ENCODE assay signal across 1 cellular context in the genomic region with DNA sequence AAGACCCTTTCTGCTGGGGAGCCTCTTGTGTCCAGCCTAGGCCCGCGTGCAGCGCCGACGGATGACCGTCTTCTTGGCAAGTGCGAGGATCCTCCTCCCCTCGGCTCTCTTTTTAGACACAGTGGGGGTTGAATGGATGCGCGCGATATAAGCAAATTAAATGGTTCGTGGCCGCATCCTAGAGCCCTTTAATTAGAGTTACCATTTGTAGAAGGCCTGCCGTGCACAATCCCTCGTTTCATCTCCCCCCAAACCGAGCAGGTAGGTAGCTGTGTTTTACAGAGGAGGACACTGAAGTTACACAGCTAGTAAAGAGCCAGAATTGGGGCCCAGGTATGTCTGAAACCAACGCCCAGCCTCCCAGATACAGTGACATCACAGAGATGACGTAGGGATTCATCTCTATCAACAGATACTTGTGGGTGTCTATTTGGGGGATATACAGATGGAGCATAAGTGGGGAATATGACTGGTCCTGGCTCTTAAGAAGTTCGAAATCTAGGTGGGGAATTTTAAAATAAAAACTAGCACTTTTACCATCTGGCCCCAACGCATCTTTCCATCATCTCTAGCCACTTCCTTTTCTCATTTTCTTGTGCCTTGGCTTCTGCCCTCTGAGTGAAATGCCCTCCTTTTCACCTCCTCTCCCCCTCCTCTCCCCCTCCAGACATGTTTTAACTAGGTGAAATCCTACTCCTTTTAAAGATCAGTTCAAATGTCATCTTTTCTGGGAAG.
A peak's percentile ranks its signal among the peaks of the same experiment; 100 is the strongest.
TF ChIP-seq lines count a peak whose summit lies in the region.

No MANE protein-coding gene starts in this region.

TF ChIP-seq in HepG2, 621 proteins besides CTCF, POLR2A, EP300 and RAD21:
- TF ChIP-seq MTF2 (CRISPR knock-in tag; IDR thresholded peaks at IDR 0.05; ENCODE audit: borderline replicate concordance) (no peak), CREB1 (IDR thresholded peaks at IDR 0.05) (peak; percentile 61; the same call in 1 of the 2 replicates), CREB1 (CRISPR knock-in tag; IDR thresholded peaks at IDR 0.05) (no peak), GATAD1 (CRISPR knock-in tag; IDR thresholded peaks at IDR 0.05) (no peak), SP2 (CRISPR knock-in tag; IDR thresholded peaks at IDR 0.05) (no peak), RXRB (CRISPR knock-in tag; IDR thresholded peaks at IDR 0.05; ENCODE audit: borderline replicate concordance) (0 out of 2 replicates have a peak, but pooled peaks have one; percentile 0), ZNF501 (CRISPR knock-in tag; IDR thresholded peaks at IDR 0.05) (0 out of 2 replicates have a peak, but pooled peaks have one; percentile 7), ZNF510 (CRISPR knock-in tag; IDR thresholded peaks at IDR 0.05; ENCODE audit: low read depth) (no peak), ZNF687 (CRISPR knock-in tag; IDR thresholded peaks at IDR 0.05) (peak; percentile 42; the same call in 1 of the 2 replicates), TRAFD1 (CRISPR knock-in tag; IDR thresholded peaks at IDR 0.05; ENCODE audit: borderline replicate concordance) (0 out of 2 replicates have a peak, but pooled peaks have one; percentile 44), FOXO1 (CRISPR knock-in tag; IDR thresholded peaks at IDR 0.05) (no peak), ZNF768 (CRISPR knock-in tag; IDR thresholded peaks at IDR 0.05) (no peak), ZNF674 (CRISPR knock-in tag; IDR thresholded peaks at IDR 0.05; ENCODE audit: low read depth) (0 out of 2 replicates have a peak, but pooled peaks have one; percentile 35), ZNF724P (CRISPR knock-in tag; IDR thresholded peaks at IDR 0.05; ENCODE audit: borderline replicate concordance) (0 out of 2 replicates have a peak, but pooled peaks have one; percentile 21), TAF15 (IDR thresholded peaks at IDR 0.05; ENCODE audit: low read depth, low read length, poor library complexity, severe bottlenecking) (no peak), PCBP1 (IDR thresholded peaks at IDR 0.05; ENCODE audit: borderline replicate concordance, low read depth, low read length) (no peak), MIER3 (CRISPR knock-in tag; IDR thresholded peaks at IDR 0.05; ENCODE audit: borderline replicate concordance) (no peak), PAF1 (CRISPR knock-in tag; IDR thresholded peaks at IDR 0.05) (no peak), ZNF589 (CRISPR knock-in tag; conservative IDR thresholded peaks at IDR 0.05) (0 out of 2 replicates have a peak, but pooled peaks have one; percentile 3), ZNF546 (CRISPR knock-in tag; conservative IDR thresholded peaks at IDR 0.05) (0 out of 2 replicates have a peak, but pooled peaks have one; percentile 18)
- TF ChIP-seq, protein P1, sequence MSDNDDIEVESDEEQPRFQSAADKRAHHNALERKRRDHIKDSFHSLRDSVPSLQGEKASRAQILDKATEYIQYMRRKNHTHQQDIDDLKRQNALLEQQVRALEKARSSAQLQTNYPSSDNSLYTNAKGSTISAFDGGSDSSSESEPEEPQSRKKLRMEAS (IDR thresholded peaks at IDR 0.05): 0 out of 2 replicates have a peak, but pooled peaks have one; percentile 1
- TF ChIP-seq, protein P2, sequence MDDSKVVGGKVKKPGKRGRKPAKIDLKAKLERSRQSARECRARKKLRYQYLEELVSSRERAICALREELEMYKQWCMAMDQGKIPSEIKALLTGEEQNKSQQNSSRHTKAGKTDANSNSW (CRISPR knock-in tag; IDR thresholded peaks at IDR 0.05; ENCODE audit: borderline replicate concordance): no peak
- TF ChIP-seq, protein P3, sequence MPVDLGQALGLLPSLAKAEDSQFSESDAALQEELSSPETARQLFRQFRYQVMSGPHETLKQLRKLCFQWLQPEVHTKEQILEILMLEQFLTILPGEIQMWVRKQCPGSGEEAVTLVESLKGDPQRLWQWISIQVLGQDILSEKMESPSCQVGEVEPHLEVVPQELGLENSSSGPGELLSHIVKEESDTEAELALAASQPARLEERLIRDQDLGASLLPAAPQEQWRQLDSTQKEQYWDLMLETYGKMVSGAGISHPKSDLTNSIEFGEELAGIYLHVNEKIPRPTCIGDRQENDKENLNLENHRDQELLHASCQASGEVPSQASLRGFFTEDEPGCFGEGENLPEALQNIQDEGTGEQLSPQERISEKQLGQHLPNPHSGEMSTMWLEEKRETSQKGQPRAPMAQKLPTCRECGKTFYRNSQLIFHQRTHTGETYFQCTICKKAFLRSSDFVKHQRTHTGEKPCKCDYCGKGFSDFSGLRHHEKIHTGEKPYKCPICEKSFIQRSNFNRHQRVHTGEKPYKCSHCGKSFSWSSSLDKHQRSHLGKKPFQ (CRISPR knock-in tag; IDR thresholded peaks at IDR 0.05; ENCODE audit: insufficient replicate concordance): peak; percentile 18
- TF ChIP-seq, protein P4, sequence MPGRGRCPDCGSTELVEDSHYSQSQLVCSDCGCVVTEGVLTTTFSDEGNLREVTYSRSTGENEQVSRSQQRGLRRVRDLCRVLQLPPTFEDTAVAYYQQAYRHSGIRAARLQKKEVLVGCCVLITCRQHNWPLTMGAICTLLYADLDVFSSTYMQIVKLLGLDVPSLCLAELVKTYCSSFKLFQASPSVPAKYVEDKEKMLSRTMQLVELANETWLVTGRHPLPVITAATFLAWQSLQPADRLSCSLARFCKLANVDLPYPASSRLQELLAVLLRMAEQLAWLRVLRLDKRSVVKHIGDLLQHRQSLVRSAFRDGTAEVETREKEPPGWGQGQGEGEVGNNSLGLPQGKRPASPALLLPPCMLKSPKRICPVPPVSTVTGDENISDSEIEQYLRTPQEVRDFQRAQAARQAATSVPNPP (CRISPR knock-in tag; IDR thresholded peaks at IDR 0.05): 0 out of 2 replicates have a peak, but pooled peaks have one; percentile 3
